In genomic region chr11:29131055-29131454, GRCh38 we compare ENCODE assay signal across 3 cellular contexts.
TF ChIP-seq lines count a peak whose summit lies in the region.

No MANE protein-coding gene starts in this region.

TF ChIP-seq in HepG2, 621 proteins besides CTCF, POLR2A, EP300 and RAD21:
- TF ChIP-seq MAFF (IDR thresholded peaks at IDR 0.05; ENCODE audit: low read depth, low read length) (peak; percentile 98), MAFK (conservative IDR thresholded peaks at IDR 0.05 in 1 of 2, IDR thresholded peaks at IDR 0.05 in 1 of 2; ENCODE audit: low read length in 2 of 2) (peak; percentile 96 to 99), RARA (CRISPR knock-in tag; IDR thresholded peaks at IDR 0.05) (no peak), ZFX (CRISPR knock-in tag; IDR thresholded peaks at IDR 0.05; ENCODE audit: low read depth) (no peak)

TF ChIP-seq in IMR-90, 13 proteins besides CTCF, POLR2A, EP300 and RAD21:
- TF ChIP-seq MAFK (IDR thresholded peaks at IDR 0.05; ENCODE audit: low read depth, low read length) (peak; percentile 99), FOS (IDR thresholded peaks at IDR 0.05; ENCODE audit: low read depth, low read length) (no peak), RFX5 (IDR thresholded peaks at IDR 0.05; ENCODE audit: low read depth, low read length) (no peak), MXI1 (IDR thresholded peaks at IDR 0.05; ENCODE audit: borderline replicate concordance, low read depth, low read length) (no peak), RCOR1 (IDR thresholded peaks at IDR 0.05; ENCODE audit: insufficient replicate concordance, low read length) (no peak)

TF ChIP-seq in K562, 482 proteins besides CTCF, POLR2A, EP300 and RAD21:
- TF ChIP-seq MAFK (IDR thresholded peaks at IDR 0.05; ENCODE audit: low read length) (peak; percentile 95), ZNF316 (IDR thresholded peaks at IDR 0.05) (peak; percentile 93), MAFG (tag; conservative IDR thresholded peaks at IDR 0.05) (peak; percentile 78), MAFF (IDR thresholded peaks at IDR 0.05; ENCODE audit: low read length) (peak; percentile 94), ZEB2 (IDR thresholded peaks at IDR 0.05) (no peak), HDAC6 (IDR thresholded peaks at IDR 0.05; ENCODE audit: low read depth, low read length) (no peak), C11orf30 (IDR thresholded peaks at IDR 0.05; ENCODE audit: low read depth) (peak; percentile 76)
